In genomic region chr12:126617312-126617711, GRCh38 we compare ENCODE assay signal across 1 cellular context.
TF ChIP-seq lines count a peak whose summit lies in the region.

No MANE protein-coding gene starts in this region.

TF ChIP-seq in K562, 482 proteins besides CTCF, POLR2A, EP300 and RAD21:
- TF ChIP-seq MIER1 (IDR thresholded peaks at IDR 0.05; ENCODE audit: low read depth): no peak
- TF ChIP-seq BHLHE40 (IDR thresholded peaks at IDR 0.05; ENCODE audit: low read length): no peak
- TF ChIP-seq GMEB1 (CRISPR knock-in tag; IDR thresholded peaks at IDR 0.05): no peak
- TF ChIP-seq ETV6 (IDR thresholded peaks at IDR 0.05; ENCODE audit: borderline replicate concordance in 1 of 2, low read depth in 2 of 2, low read length in 1 of 2): no peak
- TF ChIP-seq ETV6 (CRISPR knock-in tag; IDR thresholded peaks at IDR 0.05; ENCODE audit: borderline replicate concordance): no peak
- no peak for TF ChIP-seq NEUROD1 (IDR thresholded peaks at IDR 0.05; ENCODE audit: borderline replicate concordance, low read depth, low read length, partially characterized antibody)
- TF ChIP-seq SREBF1 (IDR thresholded peaks at IDR 0.05; ENCODE audit: borderline replicate concordance, low read depth, low read length): no peak
- TF ChIP-seq HIVEP1 (CRISPR knock-in tag; IDR thresholded peaks at IDR 0.05): no peak
- no peak for TF ChIP-seq RCOR1 (IDR thresholded peaks at IDR 0.05; ENCODE audit: borderline replicate concordance in 1 of 2, low read depth in 2 of 2, low read length in 2 of 2)
- no peak for TF ChIP-seq CCAR2 (IDR thresholded peaks at IDR 0.05; ENCODE audit: low read depth, low read length)
- TF ChIP-seq KAT7 (CRISPR knock-in tag; IDR thresholded peaks at IDR 0.05; ENCODE audit: borderline replicate concordance): no peak
- no peak for TF ChIP-seq HDAC3 (IDR thresholded peaks at IDR 0.05; ENCODE audit: borderline replicate concordance, partially characterized antibody)
- no peak for TF ChIP-seq PTRF (tag; IDR thresholded peaks at IDR 0.05)
- TF ChIP-seq TAF7 (tag; IDR thresholded peaks at IDR 0.05): no peak
- TF ChIP-seq DMBX1 (CRISPR knock-in tag; IDR thresholded peaks at IDR 0.05; ENCODE audit: borderline replicate concordance): no peak
- no peak for TF ChIP-seq ZNF717 (CRISPR knock-in tag; IDR thresholded peaks at IDR 0.05)
- TF ChIP-seq NR1H2 (CRISPR knock-in tag; IDR thresholded peaks at IDR 0.05): no peak
- no peak for TF ChIP-seq MEF2A (IDR thresholded peaks at IDR 0.05; ENCODE audit: control insufficient read depth, low read depth, low read length)
- no peak for TF ChIP-seq CTCFL (IDR thresholded peaks at IDR 0.05; ENCODE audit: borderline replicate concordance, insufficient read depth, low read depth, low read length, poor library complexity, severe bottlenecking)
- TF ChIP-seq ESRRB (CRISPR knock-in tag; IDR thresholded peaks at IDR 0.05; ENCODE audit: borderline replicate concordance): no peak
- TF ChIP-seq ELK3 (CRISPR knock-in tag; IDR thresholded peaks at IDR 0.05): no peak
